22 cellular contexts compared by ENCODE assay signal in the genomic region with DNA sequence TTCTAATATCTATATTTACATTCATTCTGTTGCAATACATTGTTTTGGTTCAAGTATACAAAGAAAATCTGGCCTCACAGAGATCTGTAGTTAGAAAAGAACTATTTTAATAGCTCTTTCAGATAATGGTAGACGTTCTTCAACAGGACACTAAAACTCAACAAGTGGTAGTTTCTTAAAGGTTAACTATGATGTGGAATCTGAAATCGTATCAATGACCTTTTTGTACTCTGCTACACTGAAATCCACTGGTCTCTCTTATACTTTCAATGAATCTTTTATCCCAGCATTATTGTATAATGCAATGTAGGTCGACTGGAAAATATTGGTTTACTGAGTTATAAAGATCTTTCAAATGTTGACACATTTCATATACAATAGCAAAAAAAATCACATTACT. TPM values are rescaled to one million over a fixed set of nuclear protein-coding genes. Genes with fewer than 3 reads are reported as not detected.
DNase-seq lines count a peak whose midpoint lies in the region; ATAC-seq, FAIRE-seq and TF ChIP-seq lines count a peak whose summit lies in the region.
"Had no signal": no experiment of that assay in that cellular context is flagged by ENCODE, and none has a peak within 500 bp of the region (broad histone marks: within the 10 kb centered on the region; RNA-seq: fewer than 3 reads in every experiment).

No MANE protein-coding gene starts in this region.

- H3K9me3 Mint-ChIP-seq in astrocyte (ENCODE audit: unreplicated experiment) = no peaks in the 10 kb centered on the region
- H3K9me3 Mint-ChIP-seq: CD4-positive, CD25-positive, alpha-beta regulatory T cell; CD8-positive, alpha-beta T cell had no signal

- H3K4me3 ChIP-seq in astrocyte (ENCODE audit: insufficient read depth, low read depth, low read length) (no peak overlapping the region), pancreas (no peak overlapping the region)
- H3K4me3 ChIP-seq: BLaER1, GM12878, GM23248 had no signal

- no peaks in the 10 kb centered on the region for H3K36me3 ChIP-seq in astrocyte (ENCODE audit: insufficient read depth, low read length)
- H3K36me3 ChIP-seq in pancreas = no peaks in the 10 kb centered on the region
- H3K36me3 ChIP-seq: BLaER1 had no signal

- H3K4me1 Mint-ChIP-seq in astrocyte (ENCODE audit: low read depth, unreplicated experiment) = no peaks in the 10 kb centered on the region

- no peak overlapping the region for H3K27ac Mint-ChIP-seq in astrocyte (ENCODE audit: unreplicated experiment)
- H3K27ac Mint-ChIP-seq: B cell; CD4-positive, CD25-positive, alpha-beta regulatory T cell; CD8-positive, alpha-beta T cell had no signal

- H3K27me3 ChIP-seq in astrocyte (ENCODE audit: insufficient read depth, low read length) (no peaks in the 10 kb centered on the region), pancreas (no peaks in the 10 kb centered on the region)
- H3K27me3 ChIP-seq: BLaER1 had no signal

- peaks cover 1% of the 10 kb centered on the region for H3K36me3 Mint-ChIP-seq in astrocyte (ENCODE audit: low read depth, unreplicated experiment)
- H3K36me3 Mint-ChIP-seq: CD4-positive, CD25-positive, alpha-beta regulatory T cell; CD8-positive, alpha-beta T cell had no signal

- intact Hi-C loops in pancreas (cut with DNase I) = no loop called here

- no peak overlapping the region for H3K4me3 Mint-ChIP-seq in astrocyte (ENCODE audit: unreplicated experiment)
- H3K4me3 Mint-ChIP-seq: B cell; CD4-positive, CD25-positive, alpha-beta regulatory T cell; CD8-positive, alpha-beta T cell had no signal

- H3K4me2 ChIP-seq in astrocyte (ENCODE audit: low read length) = no peak overlapping the region
- H3K4me2 ChIP-seq: BLaER1 had no signal

- H2AFZ ChIP-seq in astrocyte (ENCODE audit: low read depth, low read length) = no peak overlapping the region
- H2AFZ ChIP-seq: GM23248 had no signal

- DNase-seq in GM18507 (ENCODE audit: extremely low spot score, insufficient read length, low read depth) (no peak), astrocyte (ENCODE audit: low read depth) (no peak), pancreas (no peak), mucosa of gallbladder (ENCODE audit: low spot score) (no peak), SW480 (ENCODE audit: low spot score) (no peak)
- DNase-seq: CD4-positive, CD25-positive, alpha-beta regulatory T cell; CD8-positive, alpha-beta T cell; DMS 273 treated with DMSO at 0.1 percent for 48 hours; DMS79; EL; GDM1; GM23248; H7; HCEC 1CT had no signal

- H3K9me3 ChIP-seq in astrocyte (ENCODE audit: insufficient read depth, low read depth, low read length) (no peaks in the 10 kb centered on the region), pancreas (no peaks in the 10 kb centered on the region)
- H3K9me3 ChIP-seq: BLaER1 had no signal

- no peaks in the 10 kb centered on the region for H3K27me3 Mint-ChIP-seq in astrocyte (ENCODE audit: low read depth, unreplicated experiment)
- H3K27me3 Mint-ChIP-seq: B cell; CD4-positive, CD25-positive, alpha-beta regulatory T cell had no signal

- ATAC-seq in pancreas (no peak), HG02763 (IDR thresholded peaks at IDR 0.05; ENCODE audit: unreplicated experiment) (no peak)
- ATAC-seq: CD8-positive, alpha-beta T cell; GM12878 had no signal

- WGBS in pancreas, 2 donors = 56 to 74% methylated on average over 3 of the region's 3 CpGs

- FAIRE-seq in GM18507 (lab: Jason Lieb, UNC) (peak; percentile 35), astrocyte (lab: Jason Lieb, UNC) (peak; percentile 99), pancreas (lab: Jason Lieb, UNC) (peak; percentile 93)
- FAIRE-seq: GM12878, H1 had no signal

- no peak for TF ChIP-seq CTCF in astrocyte (IDR thresholded peaks at IDR 0.05; ENCODE audit: insufficient read depth, low read depth, low read length)
- TF ChIP-seq CTCF in pancreas (IDR thresholded peaks at IDR 0.05) = no peak

- peaks cover 45% of the 10 kb centered on the region for H3K79me2 ChIP-seq in astrocyte (ENCODE audit: insufficient read depth, low read length)

- no peak overlapping the region for H3K9ac ChIP-seq in astrocyte (ENCODE audit: low read length)
- H3K9ac ChIP-seq: BLaER1, GM23248 had no signal

- H3K4me1 ChIP-seq in astrocyte (ENCODE audit: insufficient read depth, low read length) = no peaks in the 10 kb centered on the region
- peaks cover 0 to 4% (median 0%) of the 10 kb centered on the region in 3 donors for H3K4me1 ChIP-seq in pancreas
- H3K4me1 ChIP-seq: BLaER1 had no signal

- H3K27ac ChIP-seq in astrocyte (ENCODE audit: low read depth, low read length) (no peak overlapping the region), pancreas (no peak overlapping the region)
- H3K27ac ChIP-seq: BLaER1, C4-2B, GM23248 had no signal

- peaks cover 14% of the 10 kb centered on the region for H4K20me1 ChIP-seq in astrocyte (ENCODE audit: insufficient read depth, low read length)

RNA-seq across cellular contexts. Expression of a gene that starts 12.7 kb away (rescaled TPM):
- total RNA-seq in astrocyte (28.8 and 32.5 TPM in 2 replicates), pancreas (10 to 100 TPM in 2 of 6 donors, 1 to 10 TPM in 4; 5.1 to 13.7 (median 9.0) TPM), mucosa of gallbladder (20.3 TPM)
- 1 to 10 TPM; 6.2 to 9.8 TPM for polyA plus RNA-seq in pancreas

RNA-seq across cellular contexts. Expression of a gene that starts 23.8 kb away (rescaled TPM):
- 0.24 TPM in 1 of 2 replicates, not detected in the other for total RNA-seq in astrocyte
- total RNA-seq in pancreas = under 1 TPM in 3 of 6 donors, not detected in 3; 0.16 to 0.31 (median 0.17) TPM
- 1 to 10 TPM in 1 of 2 donors, under 1 TPM in 1; 0.77 to 1.3 TPM for polyA plus RNA-seq in pancreas
- total RNA-seq in mucosa of gallbladder = 0.83 TPM
- total RNA-seq: A172; CD4-positive, CD25-positive, alpha-beta regulatory T cell; CD8-positive, alpha-beta T cell; H1 had no signal
- polyA plus RNA-seq: AG04450; CD4-positive, CD25-positive, alpha-beta regulatory T cell; GM23248 had no signal

RNA-seq across cellular contexts. Expression of a gene that starts 31.6 kb away (rescaled TPM):
- total RNA-seq in astrocyte (not detected in 2 replicates), pancreas (not detected), mucosa of gallbladder (not detected)
- not detected for polyA plus RNA-seq in pancreas
- total RNA-seq: A172; B cell; CD4-positive, CD25-positive, alpha-beta regulatory T cell; CD8-positive, alpha-beta T cell; GM12878; GM23248; H1; H7 had no signal
- polyA plus RNA-seq: AG04450; CD4-positive, CD25-positive, alpha-beta regulatory T cell; GM23248 had no signal
